ENCODE assay signal across 1 cellular context in the genomic region with DNA sequence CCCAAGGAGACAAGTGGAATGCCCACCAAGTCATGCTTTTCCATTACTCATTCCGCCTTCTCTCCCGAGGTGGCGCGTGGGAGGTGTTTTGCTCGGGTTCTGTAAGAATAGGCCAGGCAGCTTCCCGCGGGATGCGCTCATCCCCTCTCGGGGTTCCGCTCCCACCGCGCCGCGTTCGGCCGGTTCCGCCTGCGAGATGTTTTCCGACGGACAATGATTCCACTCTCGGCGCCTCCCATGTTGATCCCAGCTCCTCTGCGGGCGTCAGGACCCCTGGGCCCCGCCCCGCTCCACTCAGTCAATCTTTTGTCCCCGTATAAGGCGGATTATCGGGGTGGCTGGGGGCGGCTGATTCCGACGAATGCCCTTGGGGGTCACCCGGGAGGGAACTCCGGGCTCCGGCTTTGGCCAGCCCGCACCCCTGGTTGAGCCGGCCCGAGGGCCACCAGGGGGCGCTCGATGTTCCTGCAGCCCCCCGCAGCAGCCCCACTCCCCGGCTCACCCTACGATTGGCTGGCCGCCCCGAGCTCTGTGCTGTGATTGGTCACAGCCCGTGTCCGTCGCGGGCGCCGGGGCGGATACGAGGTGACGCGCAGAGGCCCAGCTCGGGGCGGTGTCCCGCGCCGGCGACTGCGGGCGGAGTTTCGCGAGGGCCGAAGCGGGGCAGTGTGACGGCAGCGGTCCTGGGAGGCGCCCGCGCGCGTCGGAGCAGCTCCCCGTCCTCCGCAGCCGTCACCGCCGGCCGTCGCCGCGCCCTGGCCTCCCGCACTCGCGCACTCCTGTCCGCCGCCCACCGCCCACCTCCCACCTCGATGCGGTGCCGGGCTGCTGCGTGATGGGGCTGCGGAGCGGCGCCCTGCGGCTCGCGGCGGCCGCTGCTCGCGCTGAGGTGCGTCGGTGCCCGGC.
TF ChIP-seq lines count a peak whose summit lies in the region.

A gene with protein sequence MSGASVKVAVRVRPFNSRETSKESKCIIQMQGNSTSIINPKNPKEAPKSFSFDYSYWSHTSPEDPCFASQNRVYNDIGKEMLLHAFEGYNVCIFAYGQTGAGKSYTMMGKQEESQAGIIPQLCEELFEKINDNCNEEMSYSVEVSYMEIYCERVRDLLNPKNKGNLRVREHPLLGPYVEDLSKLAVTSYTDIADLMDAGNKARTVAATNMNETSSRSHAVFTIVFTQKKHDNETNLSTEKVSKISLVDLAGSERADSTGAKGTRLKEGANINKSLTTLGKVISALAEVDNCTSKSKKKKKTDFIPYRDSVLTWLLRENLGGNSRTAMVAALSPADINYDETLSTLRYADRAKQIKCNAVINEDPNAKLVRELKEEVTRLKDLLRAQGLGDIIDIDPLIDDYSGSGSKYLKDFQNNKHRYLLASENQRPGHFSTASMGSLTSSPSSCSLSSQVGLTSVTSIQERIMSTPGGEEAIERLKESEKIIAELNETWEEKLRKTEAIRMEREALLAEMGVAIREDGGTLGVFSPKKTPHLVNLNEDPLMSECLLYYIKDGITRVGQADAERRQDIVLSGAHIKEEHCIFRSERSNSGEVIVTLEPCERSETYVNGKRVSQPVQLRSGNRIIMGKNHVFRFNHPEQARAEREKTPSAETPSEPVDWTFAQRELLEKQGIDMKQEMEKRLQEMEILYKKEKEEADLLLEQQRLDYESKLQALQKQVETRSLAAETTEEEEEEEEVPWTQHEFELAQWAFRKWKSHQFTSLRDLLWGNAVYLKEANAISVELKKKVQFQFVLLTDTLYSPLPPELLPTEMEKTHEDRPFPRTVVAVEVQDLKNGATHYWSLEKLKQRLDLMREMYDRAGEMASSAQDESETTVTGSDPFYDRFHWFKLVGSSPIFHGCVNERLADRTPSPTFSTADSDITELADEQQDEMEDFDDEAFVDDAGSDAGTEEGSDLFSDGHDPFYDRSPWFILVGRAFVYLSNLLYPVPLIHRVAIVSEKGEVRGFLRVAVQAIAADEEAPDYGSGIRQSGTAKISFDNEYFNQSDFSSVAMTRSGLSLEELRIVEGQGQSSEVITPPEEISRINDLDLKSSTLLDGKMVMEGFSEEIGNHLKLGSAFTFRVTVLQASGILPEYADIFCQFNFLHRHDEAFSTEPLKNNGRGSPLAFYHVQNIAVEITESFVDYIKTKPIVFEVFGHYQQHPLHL (N-terminal part only) (plus strand): TSS at position 666 of the 906 bp plus-strand sequence. CDS start 21,759 bp downstream, outside the sequence.

TF ChIP-seq in HepG2, 621 proteins besides CTCF, POLR2A, EP300 and RAD21 (continued from another document and continues in another):
- TF ChIP-seq, protein P1, sequence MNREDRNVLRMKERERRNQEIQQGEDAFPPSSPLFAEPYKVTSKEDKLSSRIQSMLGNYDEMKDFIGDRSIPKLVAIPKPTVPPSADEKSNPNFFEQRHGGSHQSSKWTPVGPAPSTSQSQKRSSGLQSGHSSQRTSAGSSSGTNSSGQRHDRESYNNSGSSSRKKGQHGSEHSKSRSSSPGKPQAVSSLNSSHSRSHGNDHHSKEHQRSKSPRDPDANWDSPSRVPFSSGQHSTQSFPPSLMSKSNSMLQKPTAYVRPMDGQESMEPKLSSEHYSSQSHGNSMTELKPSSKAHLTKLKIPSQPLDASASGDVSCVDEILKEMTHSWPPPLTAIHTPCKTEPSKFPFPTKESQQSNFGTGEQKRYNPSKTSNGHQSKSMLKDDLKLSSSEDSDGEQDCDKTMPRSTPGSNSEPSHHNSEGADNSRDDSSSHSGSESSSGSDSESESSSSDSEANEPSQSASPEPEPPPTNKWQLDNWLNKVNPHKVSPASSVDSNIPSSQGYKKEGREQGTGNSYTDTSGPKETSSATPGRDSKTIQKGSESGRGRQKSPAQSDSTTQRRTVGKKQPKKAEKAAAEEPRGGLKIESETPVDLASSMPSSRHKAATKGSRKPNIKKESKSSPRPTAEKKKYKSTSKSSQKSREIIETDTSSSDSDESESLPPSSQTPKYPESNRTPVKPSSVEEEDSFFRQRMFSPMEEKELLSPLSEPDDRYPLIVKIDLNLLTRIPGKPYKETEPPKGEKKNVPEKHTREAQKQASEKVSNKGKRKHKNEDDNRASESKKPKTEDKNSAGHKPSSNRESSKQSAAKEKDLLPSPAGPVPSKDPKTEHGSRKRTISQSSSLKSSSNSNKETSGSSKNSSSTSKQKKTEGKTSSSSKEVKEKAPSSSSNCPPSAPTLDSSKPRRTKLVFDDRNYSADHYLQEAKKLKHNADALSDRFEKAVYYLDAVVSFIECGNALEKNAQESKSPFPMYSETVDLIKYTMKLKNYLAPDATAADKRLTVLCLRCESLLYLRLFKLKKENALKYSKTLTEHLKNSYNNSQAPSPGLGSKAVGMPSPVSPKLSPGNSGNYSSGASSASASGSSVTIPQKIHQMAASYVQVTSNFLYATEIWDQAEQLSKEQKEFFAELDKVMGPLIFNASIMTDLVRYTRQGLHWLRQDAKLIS (CRISPR knock-in tag; IDR thresholded peaks at IDR 0.05), result no peak
- TF ChIP-seq JDP2 (CRISPR knock-in tag; IDR thresholded peaks at IDR 0.05; ENCODE audit: borderline replicate concordance), result no peak; the same call in 1 of the 2 replicates
- peak; percentile 57; the same call in 1 of the 2 replicates for TF ChIP-seq HNRNPL (IDR thresholded peaks at IDR 0.05; ENCODE audit: low read depth, low read length)
- TF ChIP-seq, protein P2, sequence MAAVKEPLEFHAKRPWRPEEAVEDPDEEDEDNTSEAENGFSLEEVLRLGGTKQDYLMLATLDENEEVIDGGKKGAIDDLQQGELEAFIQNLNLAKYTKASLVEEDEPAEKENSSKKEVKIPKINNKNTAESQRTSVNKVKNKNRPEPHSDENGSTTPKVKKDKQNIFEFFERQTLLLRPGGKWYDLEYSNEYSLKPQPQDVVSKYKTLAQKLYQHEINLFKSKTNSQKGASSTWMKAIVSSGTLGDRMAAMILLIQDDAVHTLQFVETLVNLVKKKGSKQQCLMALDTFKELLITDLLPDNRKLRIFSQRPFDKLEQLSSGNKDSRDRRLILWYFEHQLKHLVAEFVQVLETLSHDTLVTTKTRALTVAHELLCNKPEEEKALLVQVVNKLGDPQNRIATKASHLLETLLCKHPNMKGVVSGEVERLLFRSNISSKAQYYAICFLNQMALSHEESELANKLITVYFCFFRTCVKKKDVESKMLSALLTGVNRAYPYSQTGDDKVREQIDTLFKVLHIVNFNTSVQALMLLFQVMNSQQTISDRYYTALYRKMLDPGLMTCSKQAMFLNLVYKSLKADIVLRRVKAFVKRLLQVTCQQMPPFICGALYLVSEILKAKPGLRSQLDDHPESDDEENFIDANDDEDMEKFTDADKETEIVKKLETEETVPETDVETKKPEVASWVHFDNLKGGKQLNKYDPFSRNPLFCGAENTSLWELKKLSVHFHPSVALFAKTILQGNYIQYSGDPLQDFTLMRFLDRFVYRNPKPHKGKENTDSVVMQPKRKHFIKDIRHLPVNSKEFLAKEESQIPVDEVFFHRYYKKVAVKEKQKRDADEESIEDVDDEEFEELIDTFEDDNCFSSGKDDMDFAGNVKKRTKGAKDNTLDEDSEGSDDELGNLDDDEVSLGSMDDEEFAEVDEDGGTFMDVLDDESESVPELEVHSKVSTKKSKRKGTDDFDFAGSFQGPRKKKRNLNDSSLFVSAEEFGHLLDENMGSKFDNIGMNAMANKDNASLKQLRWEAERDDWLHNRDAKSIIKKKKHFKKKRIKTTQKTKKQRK (IDR thresholded peaks at IDR 0.05; ENCODE audit: low read length), result no peak
- TF ChIP-seq TCF12 (IDR thresholded peaks at IDR 0.05), result no peak
- TF ChIP-seq TCF12 (CRISPR knock-in tag; IDR thresholded peaks at IDR 0.05), result peak; percentile 68
- TF ChIP-seq, protein P3, sequence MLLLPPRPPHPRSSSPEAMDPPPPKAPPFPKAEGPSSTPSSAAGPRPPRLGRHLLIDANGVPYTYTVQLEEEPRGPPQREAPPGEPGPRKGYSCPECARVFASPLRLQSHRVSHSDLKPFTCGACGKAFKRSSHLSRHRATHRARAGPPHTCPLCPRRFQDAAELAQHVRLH (CRISPR knock-in tag; IDR thresholded peaks at IDR 0.05; ENCODE audit: borderline replicate concordance, low read depth), result peak; percentile 88
- 0 out of 2 replicates have a peak, but pooled peaks have one; percentile 82 for TF ChIP-seq ZNF333 (CRISPR knock-in tag; IDR thresholded peaks at IDR 0.05; ENCODE audit: borderline replicate concordance)
- TF ChIP-seq ZNF260 (CRISPR knock-in tag; IDR thresholded peaks at IDR 0.05; ENCODE audit: borderline replicate concordance, low read depth), result no peak
- TF ChIP-seq CCAR2 (optimal IDR thresholded peaks at IDR 0.05; ENCODE audit: low read depth, low read length), result no peak
- TF ChIP-seq POLR2AphosphoS5 (IDR thresholded peaks at IDR 0.05; ENCODE audit: low read depth, low read length), result peak; percentile 60; the same call in 1 of the 2 replicates
- peak; percentile 68; the same call in 1 of the 2 replicates for TF ChIP-seq ZNF556 (CRISPR knock-in tag; IDR thresholded peaks at IDR 0.05; ENCODE audit: borderline replicate concordance)
- TF ChIP-seq THYN1 (CRISPR knock-in tag; IDR thresholded peaks at IDR 0.05; ENCODE audit: borderline replicate concordance, low read depth), result no peak
- no peak for TF ChIP-seq TBX3 (IDR thresholded peaks at IDR 0.05; ENCODE audit: borderline replicate concordance)
- no peak; the same call in 1 of the 2 replicates for TF ChIP-seq GABPA (IDR thresholded peaks at IDR 0.05; ENCODE audit: low read depth, low read length)
- 0 out of 2 replicates have a peak, but pooled peaks have one; percentile 41 for TF ChIP-seq GABPA (CRISPR knock-in tag; IDR thresholded peaks at IDR 0.05; ENCODE audit: low read depth)
- TF ChIP-seq ZBTB38 (CRISPR knock-in tag; IDR thresholded peaks at IDR 0.05), result peak; percentile 64; the same call in 1 of the 2 replicates
- peak; percentile 90 for TF ChIP-seq SP4 (CRISPR knock-in tag; IDR thresholded peaks at IDR 0.05)
- TF ChIP-seq NR2C2 (CRISPR knock-in tag; IDR thresholded peaks at IDR 0.05; ENCODE audit: borderline replicate concordance), result peak; percentile 39; the same call in 1 of the 2 replicates
- peak; percentile 67; the same call in 1 of the 2 replicates for TF ChIP-seq ISL2 (CRISPR knock-in tag; IDR thresholded peaks at IDR 0.05)
- TF ChIP-seq, protein P4, sequence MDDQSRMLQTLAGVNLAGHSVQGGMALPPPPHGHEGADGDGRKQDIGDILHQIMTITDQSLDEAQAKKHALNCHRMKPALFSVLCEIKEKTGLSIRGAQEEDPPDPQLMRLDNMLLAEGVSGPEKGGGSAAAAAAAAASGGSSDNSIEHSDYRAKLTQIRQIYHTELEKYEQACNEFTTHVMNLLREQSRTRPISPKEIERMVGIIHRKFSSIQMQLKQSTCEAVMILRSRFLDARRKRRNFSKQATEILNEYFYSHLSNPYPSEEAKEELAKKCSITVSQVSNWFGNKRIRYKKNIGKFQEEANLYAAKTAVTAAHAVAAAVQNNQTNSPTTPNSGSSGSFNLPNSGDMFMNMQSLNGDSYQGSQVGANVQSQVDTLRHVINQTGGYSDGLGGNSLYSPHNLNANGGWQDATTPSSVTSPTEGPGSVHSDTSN (CRISPR knock-in tag; IDR thresholded peaks at IDR 0.05; ENCODE audit: borderline replicate concordance), result peak; percentile 98; the same call in 1 of the 2 replicates
- TF ChIP-seq POLR2G (IDR thresholded peaks at IDR 0.05; ENCODE audit: low read depth, low read length), result peak; percentile 81
- TF ChIP-seq NCOR1 (IDR thresholded peaks at IDR 0.05; ENCODE audit: borderline replicate concordance, low read length), result peak; percentile 42; the same call in 1 of the 2 replicates
- TF ChIP-seq ASH2L (IDR thresholded peaks at IDR 0.05; ENCODE audit: insufficient read length, low read depth, low read length), result peak; percentile 89
- peak; percentile 93; the same call in 1 of the 2 replicates for TF ChIP-seq ZNF850 (CRISPR knock-in tag; conservative IDR thresholded peaks at IDR 0.05)
- TF ChIP-seq ZBTB8A (CRISPR knock-in tag; IDR thresholded peaks at IDR 0.05; ENCODE audit: borderline replicate concordance, low read depth), result no peak
- peak; percentile 66; the same call in 1 of the 2 replicates for TF ChIP-seq RXRA (CRISPR knock-in tag; IDR thresholded peaks at IDR 0.05)
- no peak for TF ChIP-seq ZNF382 (CRISPR knock-in tag; IDR thresholded peaks at IDR 0.05; ENCODE audit: borderline replicate concordance)
- 0 out of 2 replicates have a peak, but pooled peaks have one; percentile 26 for TF ChIP-seq BCL6 (CRISPR knock-in tag; IDR thresholded peaks at IDR 0.05)
- no peak for TF ChIP-seq AKAP8 (CRISPR knock-in tag; IDR thresholded peaks at IDR 0.05)
- peak; percentile 65 for TF ChIP-seq DR1 (CRISPR knock-in tag; IDR thresholded peaks at IDR 0.05)
- TF ChIP-seq KLF16 (CRISPR knock-in tag; IDR thresholded peaks at IDR 0.05), result peak in 1 of 2 experiments; percentile 84; a peak in 2 of 4 replicates
- peak; percentile 93 for TF ChIP-seq ZNF883 (CRISPR knock-in tag; IDR thresholded peaks at IDR 0.05; ENCODE audit: not compliant biosample characterization)
- TF ChIP-seq GZF1 (CRISPR knock-in tag; IDR thresholded peaks at IDR 0.05), result peak; percentile 74; the same call in 1 of the 2 replicates
- TF ChIP-seq, protein P5, sequence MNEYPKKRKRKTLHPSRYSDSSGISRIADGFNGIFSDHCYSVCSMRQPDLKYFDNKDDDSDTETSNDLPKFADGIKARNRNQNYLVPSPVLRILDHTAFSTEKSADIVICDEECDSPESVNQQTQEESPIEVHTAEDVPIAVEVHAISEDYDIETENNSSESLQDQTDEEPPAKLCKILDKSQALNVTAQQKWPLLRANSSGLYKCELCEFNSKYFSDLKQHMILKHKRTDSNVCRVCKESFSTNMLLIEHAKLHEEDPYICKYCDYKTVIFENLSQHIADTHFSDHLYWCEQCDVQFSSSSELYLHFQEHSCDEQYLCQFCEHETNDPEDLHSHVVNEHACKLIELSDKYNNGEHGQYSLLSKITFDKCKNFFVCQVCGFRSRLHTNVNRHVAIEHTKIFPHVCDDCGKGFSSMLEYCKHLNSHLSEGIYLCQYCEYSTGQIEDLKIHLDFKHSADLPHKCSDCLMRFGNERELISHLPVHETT (CRISPR knock-in tag; conservative IDR thresholded peaks at IDR 0.05), result 0 out of 2 replicates have a peak, but pooled peaks have one; percentile 48
- TF ChIP-seq, protein P6, sequence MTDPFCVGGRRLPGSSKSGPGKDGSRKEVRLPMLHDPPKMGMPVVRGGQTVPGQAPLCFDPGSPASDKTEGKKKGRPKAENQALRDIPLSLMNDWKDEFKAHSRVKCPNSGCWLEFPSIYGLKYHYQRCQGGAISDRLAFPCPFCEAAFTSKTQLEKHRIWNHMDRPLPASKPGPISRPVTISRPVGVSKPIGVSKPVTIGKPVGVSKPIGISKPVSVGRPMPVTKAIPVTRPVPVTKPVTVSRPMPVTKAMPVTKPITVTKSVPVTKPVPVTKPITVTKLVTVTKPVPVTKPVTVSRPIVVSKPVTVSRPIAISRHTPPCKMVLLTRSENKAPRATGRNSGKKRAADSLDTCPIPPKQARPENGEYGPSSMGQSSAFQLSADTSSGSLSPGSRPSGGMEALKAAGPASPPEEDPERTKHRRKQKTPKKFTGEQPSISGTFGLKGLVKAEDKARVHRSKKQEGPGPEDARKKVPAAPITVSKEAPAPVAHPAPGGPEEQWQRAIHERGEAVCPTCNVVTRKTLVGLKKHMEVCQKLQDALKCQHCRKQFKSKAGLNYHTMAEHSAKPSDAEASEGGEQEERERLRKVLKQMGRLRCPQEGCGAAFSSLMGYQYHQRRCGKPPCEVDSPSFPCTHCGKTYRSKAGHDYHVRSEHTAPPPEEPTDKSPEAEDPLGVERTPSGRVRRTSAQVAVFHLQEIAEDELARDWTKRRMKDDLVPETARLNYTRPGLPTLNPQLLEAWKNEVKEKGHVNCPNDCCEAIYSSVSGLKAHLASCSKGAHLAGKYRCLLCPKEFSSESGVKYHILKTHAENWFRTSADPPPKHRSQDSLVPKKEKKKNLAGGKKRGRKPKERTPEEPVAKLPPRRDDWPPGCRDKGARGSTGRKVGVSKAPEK (CRISPR knock-in tag; IDR thresholded peaks at IDR 0.05; ENCODE audit: borderline replicate concordance), result no peak
- TF ChIP-seq ZNF776 (CRISPR knock-in tag; IDR thresholded peaks at IDR 0.05), result peak; percentile 66; the same call in 1 of the 2 replicates
- TF ChIP-seq, protein P7, sequence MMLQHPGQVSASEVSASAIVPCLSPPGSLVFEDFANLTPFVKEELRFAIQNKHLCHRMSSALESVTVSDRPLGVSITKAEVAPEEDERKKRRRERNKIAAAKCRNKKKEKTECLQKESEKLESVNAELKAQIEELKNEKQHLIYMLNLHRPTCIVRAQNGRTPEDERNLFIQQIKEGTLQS (CRISPR knock-in tag; IDR thresholded peaks at IDR 0.05), result peak; percentile 26; the same call in 1 of the 2 replicates
